Comparison of ENCODE assay signal across 1 cellular context in the genomic region with DNA sequence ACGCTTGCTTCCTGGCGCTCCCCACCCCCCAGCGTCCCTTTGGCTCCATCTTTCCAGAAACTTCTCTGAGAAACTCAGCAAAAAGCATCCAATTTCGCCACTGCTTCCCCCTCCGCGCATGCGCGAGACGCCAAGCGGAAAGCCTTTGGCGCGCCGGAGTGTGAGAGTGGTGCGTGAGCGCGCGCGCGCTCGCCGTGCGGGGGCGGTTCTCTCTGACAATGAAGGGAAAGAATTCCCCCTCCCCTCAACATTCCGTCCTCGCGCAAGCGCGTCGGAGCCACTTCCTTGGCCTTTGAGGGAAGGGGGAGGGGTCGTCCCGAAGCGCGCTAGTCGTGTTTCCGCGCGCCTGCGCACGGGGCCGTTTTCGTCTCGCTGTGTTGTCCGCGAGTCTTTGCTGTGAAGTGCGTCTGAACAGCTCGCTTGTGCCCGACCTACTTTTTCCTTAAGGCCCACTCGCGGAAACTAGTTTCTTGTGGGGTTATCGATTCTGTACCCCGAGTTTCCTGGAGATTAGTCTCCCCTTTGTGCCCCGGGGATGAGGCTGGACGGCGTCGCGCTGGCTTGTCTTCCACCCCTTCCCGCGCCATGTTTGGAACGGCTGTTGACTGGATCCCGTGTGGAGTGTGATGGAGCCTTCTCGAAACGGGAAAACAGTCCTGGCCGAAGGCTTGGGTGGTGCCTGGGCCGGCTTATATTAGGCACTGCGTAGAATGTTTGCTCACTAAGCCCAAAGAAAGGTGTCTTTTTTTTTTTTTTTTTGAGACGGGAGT.
A peak's percentile ranks its signal among the peaks of the same experiment; 100 is the strongest.
TF ChIP-seq lines count a peak whose summit lies in the region.

No MANE protein-coding gene starts in this region.

TF ChIP-seq in HepG2, 621 proteins besides CTCF, POLR2A, EP300 and RAD21 (continued from another document and continues in another):
- TF ChIP-seq MAZ (IDR thresholded peaks at IDR 0.05; ENCODE audit: borderline replicate concordance, low read depth, low read length) (peak; percentile 95), MAZ (CRISPR knock-in tag; IDR thresholded peaks at IDR 0.05; ENCODE audit: low read depth) (peak; percentile 93), BRD4 (CRISPR knock-in tag; IDR thresholded peaks at IDR 0.05) (peak; percentile 60; the same call in 1 of the 2 replicates), MTA3 (CRISPR knock-in tag; IDR thresholded peaks at IDR 0.05) (no peak), AFF4 (CRISPR knock-in tag; IDR thresholded peaks at IDR 0.05) (no peak), ZNF75D (CRISPR knock-in tag; IDR thresholded peaks at IDR 0.05; ENCODE audit: borderline replicate concordance) (no peak), MAFK (conservative IDR thresholded peaks at IDR 0.05 in 1 of 2, IDR thresholded peaks at IDR 0.05 in 1 of 2; ENCODE audit: low read length in 2 of 2) (no peak; a peak in 2 of 4 replicates), ZNF552 (CRISPR knock-in tag; IDR thresholded peaks at IDR 0.05; ENCODE audit: borderline replicate concordance) (no peak), TMF1 (CRISPR knock-in tag; IDR thresholded peaks at IDR 0.05; ENCODE audit: low read depth) (no peak; the same call in 1 of the 2 replicates), STAT5B (CRISPR knock-in tag; IDR thresholded peaks at IDR 0.05) (no peak), ZNF709 (CRISPR knock-in tag; IDR thresholded peaks at IDR 0.05) (peak; percentile 94), ZMYM3 (CRISPR knock-in tag; IDR thresholded peaks at IDR 0.05) (no peak), ZNF251 (CRISPR knock-in tag; IDR thresholded peaks at IDR 0.05) (no peak), ASH2L (IDR thresholded peaks at IDR 0.05; ENCODE audit: insufficient read length, low read depth, low read length) (no peak), ATAD3A (CRISPR knock-in tag; IDR thresholded peaks at IDR 0.05) (no peak), SP4 (CRISPR knock-in tag; IDR thresholded peaks at IDR 0.05) (peak; percentile 30), HCFC1 (IDR thresholded peaks at IDR 0.05; ENCODE audit: low read depth, low read length) (0 out of 2 replicates have a peak, but pooled peaks have one; percentile 7), ZNF260 (CRISPR knock-in tag; IDR thresholded peaks at IDR 0.05; ENCODE audit: borderline replicate concordance, low read depth) (no peak), SMAD9 (CRISPR knock-in tag; IDR thresholded peaks at IDR 0.05) (no peak), ZNF235 (CRISPR knock-in tag; IDR thresholded peaks at IDR 0.05; ENCODE audit: borderline replicate concordance) (no peak), KIAA2018 (CRISPR knock-in tag; IDR thresholded peaks at IDR 0.05; ENCODE audit: borderline replicate concordance) (no peak), ZNF746 (CRISPR knock-in tag; IDR thresholded peaks at IDR 0.05) (no peak), MXI1 (IDR thresholded peaks at IDR 0.05; ENCODE audit: borderline replicate concordance, low read depth, low read length) (peak; percentile 76; the same call in 1 of the 3 replicates)
- TF ChIP-seq, protein P1, sequence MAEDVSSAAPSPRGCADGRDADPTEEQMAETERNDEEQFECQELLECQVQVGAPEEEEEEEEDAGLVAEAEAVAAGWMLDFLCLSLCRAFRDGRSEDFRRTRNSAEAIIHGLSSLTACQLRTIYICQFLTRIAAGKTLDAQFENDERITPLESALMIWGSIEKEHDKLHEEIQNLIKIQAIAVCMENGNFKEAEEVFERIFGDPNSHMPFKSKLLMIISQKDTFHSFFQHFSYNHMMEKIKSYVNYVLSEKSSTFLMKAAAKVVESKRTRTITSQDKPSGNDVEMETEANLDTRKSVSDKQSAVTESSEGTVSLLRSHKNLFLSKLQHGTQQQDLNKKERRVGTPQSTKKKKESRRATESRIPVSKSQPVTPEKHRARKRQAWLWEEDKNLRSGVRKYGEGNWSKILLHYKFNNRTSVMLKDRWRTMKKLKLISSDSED (CRISPR knock-in tag; IDR thresholded peaks at IDR 0.05), result no peak
- TF ChIP-seq, protein P2, sequence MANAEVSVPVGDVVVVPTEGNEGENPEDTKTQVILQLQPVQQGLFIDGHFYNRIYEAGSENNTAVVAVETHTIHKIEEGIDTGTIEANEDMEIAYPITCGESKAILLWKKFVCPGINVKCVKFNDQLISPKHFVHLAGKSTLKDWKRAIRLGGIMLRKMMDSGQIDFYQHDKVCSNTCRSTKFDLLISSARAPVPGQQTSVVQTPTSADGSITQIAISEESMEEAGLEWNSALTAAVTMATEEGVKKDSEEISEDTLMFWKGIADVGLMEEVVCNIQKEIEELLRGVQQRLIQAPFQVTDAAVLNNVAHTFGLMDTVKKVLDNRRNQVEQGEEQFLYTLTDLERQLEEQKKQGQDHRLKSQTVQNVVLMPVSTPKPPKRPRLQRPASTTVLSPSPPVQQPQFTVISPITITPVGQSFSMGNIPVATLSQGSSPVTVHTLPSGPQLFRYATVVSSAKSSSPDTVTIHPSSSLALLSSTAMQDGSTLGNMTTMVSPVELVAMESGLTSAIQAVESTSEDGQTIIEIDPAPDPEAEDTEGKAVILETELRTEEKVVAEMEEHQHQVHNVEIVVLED (CRISPR knock-in tag; IDR thresholded peaks at IDR 0.05; ENCODE audit: borderline replicate concordance), result peak; percentile 89
- TF ChIP-seq, protein P3, sequence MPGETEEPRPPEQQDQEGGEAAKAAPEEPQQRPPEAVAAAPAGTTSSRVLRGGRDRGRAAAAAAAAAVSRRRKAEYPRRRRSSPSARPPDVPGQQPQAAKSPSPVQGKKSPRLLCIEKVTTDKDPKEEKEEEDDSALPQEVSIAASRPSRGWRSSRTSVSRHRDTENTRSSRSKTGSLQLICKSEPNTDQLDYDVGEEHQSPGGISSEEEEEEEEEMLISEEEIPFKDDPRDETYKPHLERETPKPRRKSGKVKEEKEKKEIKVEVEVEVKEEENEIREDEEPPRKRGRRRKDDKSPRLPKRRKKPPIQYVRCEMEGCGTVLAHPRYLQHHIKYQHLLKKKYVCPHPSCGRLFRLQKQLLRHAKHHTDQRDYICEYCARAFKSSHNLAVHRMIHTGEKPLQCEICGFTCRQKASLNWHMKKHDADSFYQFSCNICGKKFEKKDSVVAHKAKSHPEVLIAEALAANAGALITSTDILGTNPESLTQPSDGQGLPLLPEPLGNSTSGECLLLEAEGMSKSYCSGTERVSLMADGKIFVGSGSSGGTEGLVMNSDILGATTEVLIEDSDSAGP (CRISPR knock-in tag; IDR thresholded peaks at IDR 0.05; ENCODE audit: borderline replicate concordance), result 0 out of 2 replicates have a peak, but pooled peaks have one; percentile 35
